35 cellular contexts compared by ENCODE assay signal in genomic region chr4:112700679-112701078, GRCh38.
DNase-seq lines count a peak whose midpoint lies in the region; ATAC-seq, FAIRE-seq and TF ChIP-seq lines count a peak whose summit lies in the region.
"Had no signal": no experiment of that assay in that cellular context is flagged by ENCODE, and none has a peak within 500 bp of the region (broad histone marks: within the 10 kb centered on the region; RNA-seq: fewer than 3 reads in every experiment).

No MANE protein-coding gene starts in this region.

- BruUV-seq in HepG2 (replicated peaks; lab: Mats Ljungman, UMichigan) (no TSS peak), IMR-90 (replicated peaks; lab: Mats Ljungman, UMichigan) (no TSS peak), K562 (replicated peaks; lab: Mats Ljungman, UMichigan) (no TSS peak)

- no peak for TF ChIP-seq RAD21 in HepG2 (CRISPR knock-in tag; IDR thresholded peaks at IDR 0.05)
- TF ChIP-seq RAD21 in IMR-90 (IDR thresholded peaks at IDR 0.05; ENCODE audit: low read length): no peak
- no peak for TF ChIP-seq RAD21 in K562 (CRISPR knock-in tag; conservative IDR thresholded peaks at IDR 0.05 in 1 of 2, IDR thresholded peaks at IDR 0.05 in 1 of 2)
- no peak for TF ChIP-seq RAD21 in H1 (IDR thresholded peaks at IDR 0.05 in 1 of 2, conservative IDR thresholded peaks at IDR 0.05 in 1 of 2; ENCODE audit: low read depth in 2 of 2, low read length in 2 of 2)

- H3K4me2 ChIP-seq in HepG2 (ENCODE audit: low read depth, low read length) (no peak overlapping the region), IMR-90 (ENCODE audit: low read depth, low read length) (no peak overlapping the region), K562 (ENCODE audit: insufficient read depth, low read length) (no peak overlapping the region), H1 (ENCODE audit: insufficient read depth in 1 of 2, low read depth in 2 of 2, low read length in 2 of 2) (no peak overlapping the region)
- H3K4me2 ChIP-seq: A549; BLaER1; BLaER1 treated with 17β-estradiol and CSF1 and Interleukin-3, amounts not matched to agents 10 nM and 100 nM had no signal

- TF ChIP-seq EP300 in HepG2 (IDR thresholded peaks at IDR 0.05; ENCODE audit: low read depth in 2 of 2, low read length in 2 of 2): no peak
- no peak for TF ChIP-seq EP300 in HepG2 (CRISPR knock-in tag; IDR thresholded peaks at IDR 0.05; ENCODE audit: borderline replicate concordance)
- TF ChIP-seq EP300 in K562 (IDR thresholded peaks at IDR 0.05; ENCODE audit: low read length): no peak
- no peak for TF ChIP-seq EP300 in H1 (IDR thresholded peaks at IDR 0.05; ENCODE audit: borderline replicate concordance in 1 of 2, low read depth in 2 of 2, low read length in 2 of 2)

- dilution Hi-C loops in IMR-90 (cut with HindIII; ENCODE audit: low sequenced_read_pairs, unreplicated experiment): no loop called here

- in situ Hi-C loops in HepG2 (cut with HindIII; ENCODE audit: extremely low pct_ligation_motif_present, low pct_unique_long_range_greater_than_20kb) (no loop called here), IMR-90 (cut with MboI; ENCODE audit: low sequenced_read_pairs) (no loop called here), K562 (cut with MboI) (no loop called here)

- no peak overlapping the region for H4K91ac ChIP-seq in IMR-90 (ENCODE audit: insufficient read depth, low read depth, low read length)
- H4K91ac ChIP-seq in H1 (replicated peaks; ENCODE audit: insufficient read length, low read length): no peak overlapping the region

- no peak overlapping the region for H2AK9ac ChIP-seq in IMR-90 (replicated peaks; ENCODE audit: low read depth, low read length, poor library complexity)

- no peak overlapping the region for H3K56ac ChIP-seq in IMR-90 (ENCODE audit: extremely low read depth, insufficient read depth, low read length)
- H3K56ac ChIP-seq in H1 (replicated peaks; ENCODE audit: insufficient read length, low read depth, low read length): no peak overlapping the region

- no peak overlapping the region for H3K14ac ChIP-seq in IMR-90 (replicated peaks; ENCODE audit: low read depth, low read length)
- H3K14ac ChIP-seq in H1 (ENCODE audit: insufficient read length): no peak overlapping the region

- H2AFZ ChIP-seq in HepG2 (ENCODE audit: low read length): no peak overlapping the region
- H2AFZ ChIP-seq in IMR-90 (replicated peaks; ENCODE audit: low read length, poor library complexity): no peak overlapping the region
- H2AFZ ChIP-seq in K562 (ENCODE audit: low read depth, low read length): no peak overlapping the region
- no peak overlapping the region for H2AFZ ChIP-seq in H1 (ENCODE audit: low read length)

- H3K27me3 ChIP-seq in HepG2 (ENCODE audit: control insufficient read depth in 1 of 2, insufficient read depth in 2 of 2, low read length in 2 of 2): peaks cover 2 to 9% of the 10 kb centered on the region in 2 experiments; a peak in 3 of 5 replicates
- peaks cover 0 to 7% of the 10 kb centered on the region in 2 donors for H3K27me3 ChIP-seq in right lobe of liver
- peaks cover 10% of the 10 kb centered on the region for H3K27me3 ChIP-seq in IMR-90 (ENCODE audit: control insufficient read depth, insufficient read depth, low read length)
- peaks cover 6 to 8% of the 10 kb centered on the region in 2 experiments for H3K27me3 ChIP-seq in K562 (ENCODE audit: control insufficient read depth in 2 of 2, insufficient read depth in 2 of 2, low read length in 2 of 2)
- H3K27me3 ChIP-seq in H1 (replicated peaks in 1 of 4; ENCODE audit: control insufficient read depth in 3 of 4, extremely low read depth in 1 of 4, insufficient read depth in 3 of 4, low read length in 3 of 4): no peaks in the 10 kb centered on the region
- H3K27me3 ChIP-seq: BE2C had no signal

- H3K9me1 ChIP-seq in IMR-90 (ENCODE audit: insufficient read depth, low read length) (no peaks in the 10 kb centered on the region), K562 (ENCODE audit: control insufficient read depth, insufficient read depth, low read length) (no peaks in the 10 kb centered on the region)

- H4K5ac ChIP-seq in IMR-90 (ENCODE audit: low read depth, low read length) (no peak overlapping the region), H1 (ENCODE audit: insufficient read length, low read depth, low read length) (peak overlapping the region; percentile 0)

- WGBS in HepG2 (ENCODE audit: low lambda C conversion rate): 46% methylated on average over 3 of the region's 3 CpGs
- 82% methylated on average over 3 of the region's 3 CpGs for WGBS in right lobe of liver (ENCODE audit: insufficient coverage, low coverage, low lambda C conversion rate, missing lambda C conversion rate)
- no CpG with 5 or more reads among the region's 3 CpGs for WGBS in IMR-90 (ENCODE audit: extremely low coverage in 2 of 2, insufficient read length in 1 of 2), 2 experiments
- WGBS in K562 (ENCODE audit: insufficient coverage, low coverage, missing lambda C conversion rate): 19% methylated on average over 2 of the region's 3 CpGs
- WGBS in H1 (ENCODE audit: extremely low coverage in 1 of 2, insufficient coverage in 1 of 2, insufficient read length in 1 of 2, insufficient replicate concordance in 2 of 2, low coverage in 1 of 2, low lambda C conversion rate in 2 of 2, missing lambda C conversion rate in 1 of 2), 2 experiments: 94% methylated on average over 3 of the region's 3 CpGs; no CpG with 5 or more reads in 1 of the 2 experiments

- H2AK5ac ChIP-seq in IMR-90 (ENCODE audit: low read depth, low read length): no peak overlapping the region
- no peak overlapping the region for H2AK5ac ChIP-seq in H1 (ENCODE audit: low read depth, low read length)

- no peak overlapping the region for H3K27ac ChIP-seq in HepG2 (ENCODE audit: extremely low read length, insufficient read depth, low read length)
- no peak overlapping the region for H3K27ac ChIP-seq in right lobe of liver
- no peak overlapping the region for H3K27ac ChIP-seq in IMR-90 (ENCODE audit: insufficient read depth, low read length)
- no peak overlapping the region for H3K27ac ChIP-seq in K562 (ENCODE audit: extremely low read depth, low read depth, low read length)
- H3K27ac ChIP-seq in H1 (ENCODE audit: low read depth, low read length): no peak overlapping the region
- H3K27ac ChIP-seq: 22Rv1; A549; BLaER1; BLaER1 treated with 17β-estradiol and CSF1 and Interleukin-3, amounts not matched to agents 10 nM and 100 nM; C4-2B had no signal

- H3K4ac ChIP-seq in IMR-90 (ENCODE audit: low read depth, low read length): no peak overlapping the region
- no peak overlapping the region for H3K4ac ChIP-seq in H1 (replicated peaks; ENCODE audit: insufficient read length, low read depth, low read length)

- no peaks in the 10 kb centered on the region for H3K36me3 ChIP-seq in HepG2 (replicated peaks in 1 of 2; ENCODE audit: control insufficient read depth in 1 of 2, insufficient read depth in 2 of 2, low read length in 2 of 2)
- H3K36me3 ChIP-seq in right lobe of liver: no peaks in the 10 kb centered on the region
- no peaks in the 10 kb centered on the region for H3K36me3 ChIP-seq in IMR-90 (ENCODE audit: control insufficient read depth, insufficient read depth, low read length)
- no peaks in the 10 kb centered on the region for H3K36me3 ChIP-seq in K562 (ENCODE audit: control insufficient read depth, insufficient read depth, low read length)
- no peaks in the 10 kb centered on the region; a peak in 1 of 8 replicates for H3K36me3 ChIP-seq in H1 (ENCODE audit: control insufficient read depth in 2 of 4, insufficient read depth in 4 of 4, low read length in 3 of 4)
- H3K36me3 ChIP-seq: BE2C; BLaER1; BLaER1 treated with 17β-estradiol and CSF1 and Interleukin-3, amounts not matched to agents 10 nM and 100 nM had no signal

- H4K20me1 ChIP-seq in HepG2 (ENCODE audit: insufficient read depth, low read length): no peaks in the 10 kb centered on the region
- H4K20me1 ChIP-seq in IMR-90 (ENCODE audit: insufficient read depth, low read length): no peaks in the 10 kb centered on the region
- H4K20me1 ChIP-seq in K562 (replicated peaks; ENCODE audit: control insufficient read depth, insufficient read depth, low read length): no peaks in the 10 kb centered on the region
- no peaks in the 10 kb centered on the region for H4K20me1 ChIP-seq in H1 (replicated peaks in 1 of 2; ENCODE audit: control insufficient read depth in 1 of 2, insufficient read depth in 2 of 2, low read length in 2 of 2)
- H4K20me1 ChIP-seq: BLaER1; BLaER1 treated with 17β-estradiol and CSF1 and Interleukin-3, amounts not matched to agents 10 nM and 100 nM had no signal

- H3K23ac ChIP-seq in IMR-90 (ENCODE audit: low read depth, low read length) (no peak overlapping the region), H1 (ENCODE audit: insufficient read length) (no peak overlapping the region)

- H2BK12ac ChIP-seq in H1 (ENCODE audit: low read depth, low read length): no peak overlapping the region

- H4K8ac ChIP-seq in IMR-90 (ENCODE audit: low read depth in 2 of 2, low read length in 2 of 2) (no peak overlapping the region), H1 (ENCODE audit: extremely low read depth, insufficient read depth, low read length) (no peak overlapping the region)

- H3K9me3 ChIP-seq in HepG2 (ENCODE audit: low read length) (no peaks in the 10 kb centered on the region), right lobe of liver (no peaks in the 10 kb centered on the region), IMR-90 (ENCODE audit: control insufficient read depth, insufficient read depth, low read length) (no peaks in the 10 kb centered on the region), K562 (replicated peaks; ENCODE audit: control insufficient read depth, insufficient read depth, low read depth, low read length) (no peaks in the 10 kb centered on the region), H1 (ENCODE audit: insufficient read depth in 2 of 2, low read depth in 1 of 2, low read length in 1 of 2) (no peaks in the 10 kb centered on the region)
- H3K9me3 ChIP-seq: A549, BE2C, BLaER1, Caco-2 had no signal

- H3K9ac ChIP-seq in HepG2 (ENCODE audit: insufficient read depth, low read depth, low read length): no peak overlapping the region
- H3K9ac ChIP-seq in IMR-90 (ENCODE audit: low read depth, low read length): no peak overlapping the region
- no peak overlapping the region for H3K9ac ChIP-seq in K562 (ENCODE audit: insufficient read depth in 1 of 2, low read depth in 2 of 2, low read length in 2 of 2)
- no peak overlapping the region for H3K9ac ChIP-seq in H1 (replicated peaks in 1 of 4; ENCODE audit: extremely low read depth in 1 of 4, low read depth in 3 of 4, low read length in 3 of 4)
- H3K9ac ChIP-seq: BLaER1; BLaER1 treated with 17β-estradiol and CSF1 and Interleukin-3, amounts not matched to agents 10 nM and 100 nM had no signal

- H3K4me3 ChIP-seq in HepG2 (replicated peaks in 1 of 3; ENCODE audit: insufficient read depth in 1 of 3, low read depth in 2 of 3, low read length in 3 of 3): no peak overlapping the region
- no peak overlapping the region for H3K4me3 ChIP-seq in right lobe of liver
- no peak overlapping the region for H3K4me3 ChIP-seq in IMR-90 (ENCODE audit: insufficient read depth, low read depth, low read length)
- H3K4me3 ChIP-seq in K562: no peak overlapping the region
- no peak overlapping the region for H3K4me3 ChIP-seq in H1 (ENCODE audit: extremely low read depth in 1 of 4, insufficient read depth in 2 of 4, low read depth in 3 of 4, low read length in 4 of 4)
- H3K4me3 ChIP-seq: A549; BLaER1; BLaER1 treated with 17β-estradiol and CSF1 and Interleukin-3, amounts not matched to agents 10 nM and 100 nM had no signal

- no peaks in the 10 kb centered on the region for H3K79me1 ChIP-seq in IMR-90 (ENCODE audit: low read depth in 1 of 2, low read length in 2 of 2)
- no peaks in the 10 kb centered on the region for H3K79me1 ChIP-seq in H1 (ENCODE audit: low read depth, low read length)

- TF ChIP-seq POLR2A in HepG2 (IDR thresholded peaks at IDR 0.05; ENCODE audit: insufficient read depth in 1 of 2, low read depth in 2 of 2, low read length in 2 of 2) (no peak), right lobe of liver (IDR thresholded peaks at IDR 0.05) (no peak), IMR-90 (IDR thresholded peaks at IDR 0.05; ENCODE audit: low read depth, low read length) (no peak), K562 (conservative IDR thresholded peaks at IDR 0.05) (no peak), H1 (IDR thresholded peaks at IDR 0.05; ENCODE audit: control extremely low read depth in 1 of 2, low read depth in 2 of 2, low read length in 2 of 2) (no peak)

- CTCF ChIA-PET in HepG2 (lab: Yijun Ruan, JAX; ENCODE audit: low intra/inter-chr PET ratio, low total read pairs) (no interaction called here), IMR-90 (lab: Yijun Ruan, JAX) (no interaction called here), K562 (lab: Yijun Ruan, JAX; ENCODE audit: low intra/inter-chr PET ratio) (no interaction called here), H1 (lab: Charles Lee; ENCODE audit: partially characterized antibody) (no interaction called here)

- intact Hi-C loops in HepG2 (cut with micrococcal nuclease; ENCODE audit: unreplicated experiment): no loop called here
- intact Hi-C loops in right lobe of liver (cut with DNase I): no loop called here
- intact Hi-C loops in IMR-90 (cut with micrococcal nuclease): no loop called here
- intact Hi-C loops in K562 (cut with micrococcal nuclease): no loop called here

- H2BK20ac ChIP-seq in IMR-90 (ENCODE audit: low read depth, low read length): no peak overlapping the region
- no peak overlapping the region for H2BK20ac ChIP-seq in H1 (ENCODE audit: low read length)

- POLR2A ChIA-PET in HepG2 (lab: Yijun Ruan, JAX) (no interaction called here), IMR-90 (lab: Charles Lee; ENCODE audit: unreplicated experiment) (no interaction called here), K562 (lab: Yijun Ruan, JAX) (no interaction called here), H1 (lab: Charles Lee; ENCODE audit: partially characterized antibody) (interaction anchor here (0.9 kb wide), 1 partner anchor 54 kb away, joined by 4 read pairs; no protein-coding TSS in a partner anchor)

- H3K4me1 ChIP-seq in HepG2 (ENCODE audit: insufficient read depth, low read length) (no peaks in the 10 kb centered on the region), right lobe of liver (no peaks in the 10 kb centered on the region), IMR-90 (ENCODE audit: control insufficient read depth, insufficient read depth, low read length) (no peaks in the 10 kb centered on the region), K562 (replicated peaks in 1 of 2; ENCODE audit: control insufficient read depth in 2 of 2, insufficient read depth in 2 of 2, low read length in 2 of 2) (peaks cover 0 to 4% of the 10 kb centered on the region in 2 experiments; a peak in 1 of 5 replicates), H1 (replicated peaks in 1 of 4; ENCODE audit: control insufficient read depth in 3 of 4, insufficient read depth in 4 of 4, low read length in 3 of 4) (peaks cover 0 to 7% (median under 1%) of the 10 kb centered on the region in 4 experiments; a peak in 4 of 7 replicates)
- H3K4me1 ChIP-seq: A549, BLaER1, Caco-2 had no signal

- ATAC-seq in HepG2 (no peak), right lobe of liver (no peak), IMR-90 (ENCODE audit: low read depth) (no peak), K562 (no peak)
- ATAC-seq: A549; CD8-positive, alpha-beta T cell had no signal

- FAIRE-seq in HepG2 (lab: Jason Lieb, UNC): no peak
- no peak for FAIRE-seq in K562 (lab: Jason Lieb, UNC)
- no peak for FAIRE-seq in H1 (lab: Jason Lieb, UNC)
- FAIRE-seq: A204.1, A549, D721Med had no signal

- no peak for TF ChIP-seq CTCF in HepG2 (CRISPR knock-in tag; IDR thresholded peaks at IDR 0.05)
- no peak for TF ChIP-seq CTCF in right lobe of liver (IDR thresholded peaks at IDR 0.05)
- no peak for TF ChIP-seq CTCF in IMR-90 (conservative IDR thresholded peaks at IDR 0.05; ENCODE audit: low read depth, low read length)
- no peak for TF ChIP-seq CTCF in K562 (IDR thresholded peaks at IDR 0.05 in 2 of 3, conservative IDR thresholded peaks at IDR 0.05 in 1 of 3; ENCODE audit: insufficient read depth in 2 of 3, low read depth in 1 of 3, low read length in 3 of 3)
- no peak for TF ChIP-seq CTCF in H1 (IDR thresholded peaks at IDR 0.05; ENCODE audit: control extremely low read depth in 1 of 3, insufficient read depth in 1 of 3, low read depth in 1 of 3, low read length in 3 of 3)

- H3K79me2 ChIP-seq in HepG2 (ENCODE audit: insufficient read depth, low read length): no peaks in the 10 kb centered on the region
- H3K79me2 ChIP-seq in K562 (ENCODE audit: control insufficient read depth, insufficient read depth, low read length): no peaks in the 10 kb centered on the region
- peaks cover 0 to 20% of the 10 kb centered on the region in 2 experiments; a peak in 3 of 4 replicates for H3K79me2 ChIP-seq in H1 (ENCODE audit: control insufficient read depth in 1 of 2, insufficient read depth in 2 of 2, low read length in 2 of 2)

- DNase-seq in HepG2 (ENCODE audit: low spot score): no peak
- no peak for DNase-seq in right lobe of liver
- no peak for DNase-seq in IMR-90
- no peak for DNase-seq in K562 (ENCODE audit: extremely low read depth in 1 of 4, low spot score in 3 of 4)
- no peak for DNase-seq in H1 (ENCODE audit: low read depth in 1 of 2, low spot score in 2 of 2)
- DNase-seq in kidney glomerular epithelial cell (lab: John Stamatoyannopoulos, UW): no peak
- no peak for DNase-seq in dedifferentiated amniotic fluid mesenchymal stem cell (ENCODE audit: extremely low spot score)
- no peak for DNase-seq in SW480 (ENCODE audit: low spot score)
- DNase-seq: 8988T; ACHN; AML-193; BE2C; C1 segment of cervical spinal cord; Caco-2; Calu3; CD4-positive, alpha-beta memory T cell; CD4-positive, alpha-beta T cell; CD4-positive, CD25-positive, alpha-beta regulatory T cell; CD8-positive, alpha-beta memory T cell; CD8-positive, alpha-beta T cell; COR-L47; DMS 273 treated with DMSO at 0.1 percent for 48 hours; DMS153; DMS53; DMS79; DMS79 treated with DMSO at 0.1 percent for 48 hours; DND-41; EL had no signal

- peaks cover 5% of the 10 kb centered on the region for H3K23me2 ChIP-seq in H1 (ENCODE audit: low read depth, low read length)

- H2BK15ac ChIP-seq in IMR-90 (ENCODE audit: low read depth, low read length) (no peak overlapping the region), H1 (ENCODE audit: low read length) (no peak overlapping the region)

- H2BK5ac ChIP-seq in IMR-90 (ENCODE audit: low read depth, low read length, poor library complexity, severe bottlenecking): no peak overlapping the region
- no peak overlapping the region for H2BK5ac ChIP-seq in H1 (ENCODE audit: low read depth, low read length)

- no peak overlapping the region for H2BK120ac ChIP-seq in IMR-90 (ENCODE audit: low read depth, low read length)
- no peak overlapping the region for H2BK120ac ChIP-seq in H1 (replicated peaks; ENCODE audit: low read depth, low read length)

- H3K18ac ChIP-seq in IMR-90 (ENCODE audit: low read depth, low read length) (no peak overlapping the region), H1 (ENCODE audit: extremely low read depth, low read length) (no peak overlapping the region)

Comparison
In these comparisons a context has a peak if more than half of its experiments do, and no peak if none do; other contexts are left out.
1. Of the 241 proteins assayed by ChIP-seq in both HepG2 and K562: peak only in HepG2: HNRNPK; only in K562: CEBPG; in both: CEBPB; in neither: 238.